13 cellular contexts compared by ENCODE assay signal in the genomic region with DNA sequence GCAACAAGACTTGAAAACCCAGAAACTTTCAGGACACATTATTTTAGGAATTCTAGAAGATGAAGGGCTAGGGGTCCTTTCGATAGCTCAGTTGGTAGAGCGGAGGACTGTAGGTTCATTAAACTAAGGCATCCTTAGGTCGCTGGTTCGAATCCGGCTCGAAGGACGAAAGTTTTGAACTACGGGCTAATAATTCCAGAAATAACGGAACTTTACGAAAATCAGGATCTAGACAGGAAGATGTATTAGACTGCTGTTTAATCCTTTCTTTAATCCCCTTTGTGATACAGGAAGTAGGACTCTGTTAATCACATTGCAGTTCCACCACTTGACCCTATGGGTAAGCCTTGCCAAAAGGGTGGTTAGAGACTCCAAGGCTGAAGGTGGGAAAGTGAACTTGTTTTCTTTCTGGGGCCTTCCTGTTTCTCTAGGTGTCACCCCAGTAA. TPM values are rescaled to one million over a fixed set of nuclear protein-coding genes. Genes with fewer than 3 reads are reported as not detected.
A peak's percentile ranks its signal among the peaks of the same experiment; 100 is the strongest.
DNase-seq lines count a peak whose midpoint lies in the region; ATAC-seq, FAIRE-seq and TF ChIP-seq lines count a peak whose summit lies in the region.
"Had no signal": no experiment of that assay in that cellular context is flagged by ENCODE, and none has a peak within 500 bp of the region (broad histone marks: within the 10 kb centered on the region; RNA-seq: fewer than 3 reads in every experiment).

No MANE protein-coding gene starts in this region.

- H2AFZ ChIP-seq in GM23338 (no peak overlapping the region), endothelial cell of umbilical vein (ENCODE audit: low read depth, low read length) (no peak overlapping the region)

- no peaks in the 10 kb centered on the region for H3K9me3 ChIP-seq in Panc1 (ENCODE audit: control insufficient read depth, insufficient read depth, low read depth, low read length)
- H3K9me3 ChIP-seq in endothelial cell of umbilical vein (replicated peaks; ENCODE audit: control insufficient read depth, insufficient read depth, low read length), result no peaks in the 10 kb centered on the region
- H3K9me3 ChIP-seq in transverse colon, result peaks cover 0 to 8% of the 10 kb centered on the region in 2 donors
- H3K9me3 ChIP-seq: thyroid gland had no signal

- no peak for TF ChIP-seq EP300 in transverse colon (IDR thresholded peaks at IDR 0.05; ENCODE audit: low read depth)

- no peaks in the 10 kb centered on the region; the same call in 1 of the 2 replicates for H3K9me2 ChIP-seq in GM23338 (ENCODE audit: insufficient read depth)

- CTCF ChIA-PET in Panc1 (lab: Charles Lee), result no interaction called here
- CTCF ChIA-PET in endothelial cell of umbilical vein (lab: Charles Lee), result interaction anchor here (3.7 to 14.8 kb wide), 2 partner anchors 13 to 234 kb away, joined by 21 to 359 read pairs; partner anchors contain the start of gene ABT1

- no peaks in the 10 kb centered on the region for H3F3A ChIP-seq in GM23338 (replicated peaks; ENCODE audit: low read depth)

- in situ Hi-C loops in Panc1 (cut with HindIII; ENCODE audit: low pct_unique_long_range_greater_than_20kb, low sequenced_read_pairs), result no loop called here
- in situ Hi-C loops in transverse colon (cut with MboI; ENCODE audit: low pct_ligation_motif_present in 1 of 4, low pct_unique_long_range_greater_than_20kb in 1 of 4, low sequenced_read_pairs in 3 of 4), result loop anchor here in 3 of 4 donors (10.0 to 25.0 kb wide), 3 partner anchors 231 to 1287 kb away; a partner anchor contains a TSS

- H3K79me2 ChIP-seq in GM23338 (replicated peaks; ENCODE audit: insufficient read depth) (no peaks in the 10 kb centered on the region), endothelial cell of umbilical vein (ENCODE audit: control insufficient read depth, insufficient read depth, low read length) (no peaks in the 10 kb centered on the region)

- H3K4me2 ChIP-seq in GM23338 (peak overlapping the region; percentile 68), endothelial cell of umbilical vein (ENCODE audit: insufficient read depth, low read length) (no peak overlapping the region)

- peaks cover 11% of the 10 kb centered on the region for H3K4me1 Mint-ChIP-seq in GM23338

- BruUV-seq in Panc1 (replicated peaks; lab: Mats Ljungman, UMichigan), result no TSS peak
- no TSS peak for BruUV-seq in endothelial cell of umbilical vein (replicated peaks; lab: Mats Ljungman, UMichigan)

- WGBS in transverse colon (ENCODE audit: low coverage in 1 of 2), 2 donors, result 79 to 80% methylated on average over 8 to 10 of the region's 10 CpGs

- peak overlapping the region; percentile 70 for H3K4me3 ChIP-seq in GM23338
- peak overlapping the region; percentile 55 to 84; a peak in 3 of 4 replicates for H3K4me3 ChIP-seq in Panc1 (ENCODE audit: low read depth in 2 of 2, low read length in 2 of 2)
- H3K4me3 ChIP-seq in endothelial cell of umbilical vein (replicated peaks in 1 of 3; ENCODE audit: insufficient read depth in 1 of 3, low read depth in 1 of 3, low read length in 3 of 3), result no peak overlapping the region
- no peak overlapping the region for H3K4me3 ChIP-seq in transverse colon
- H3K4me3 ChIP-seq: thyroid gland had no signal

- H3K4me1 ChIP-seq in GM23338 (ENCODE audit: insufficient read depth) (peaks cover 7% of the 10 kb centered on the region; the same call in 1 of the 2 replicates), Panc1 (ENCODE audit: control insufficient read depth, insufficient read depth, low read length) (peaks cover 17% of the 10 kb centered on the region), endothelial cell of umbilical vein (ENCODE audit: control insufficient read depth, extremely low read depth, insufficient read depth, low read length) (peaks cover 10% of the 10 kb centered on the region), transverse colon (peaks cover 0 to 19% (median 9%) of the 10 kb centered on the region in 4 donors)
- H3K4me1 ChIP-seq: thyroid gland had no signal

- dilution Hi-C loops in endothelial cell of umbilical vein (cut with MboI; ENCODE audit: extremely low pct_ligation_motif_present, low sequenced_read_pairs), result no loop called here

- H3K27me3 Mint-ChIP-seq in GM23338 (ENCODE audit: insufficient read depth, low read depth, poor library complexity), result peaks cover 35% of the 10 kb centered on the region

- no peak overlapping the region for H3K9ac ChIP-seq in endothelial cell of umbilical vein (replicated peaks; ENCODE audit: extremely low read depth, insufficient read depth, low read length)

- intact Hi-C loops in Panc1 (cut with micrococcal nuclease; ENCODE audit: unreplicated experiment), result loop anchor here (10.0 kb wide), 1 partner anchor 659 kb away; no protein-coding TSS in a partner anchor
- intact Hi-C loops in endothelial cell of umbilical vein (cut with micrococcal nuclease), result loop anchor here (10.0 kb wide), 1 partner anchor 899 kb away; the partner anchor contains the start of gene ZNF184
- intact Hi-C loops in transverse colon (cut with DNase I; ENCODE audit: low total_unique reads), result no loop called here

- peak; percentile 29 for ATAC-seq in GM23338
- ATAC-seq in Panc1, result peak; percentile 61
- ATAC-seq: sciatic nerve had no signal

- FAIRE-seq in endothelial cell of umbilical vein (lab: Jason Lieb, UNC), result peak; percentile 57

- peak overlapping the region; percentile 93 for H3K4me3 Mint-ChIP-seq in GM23338

- TF ChIP-seq POLR2A in endothelial cell of umbilical vein (IDR thresholded peaks at IDR 0.05; ENCODE audit: low read depth, low read length) (no peak), transverse colon (IDR thresholded peaks at IDR 0.05) (no peak)

- DNase-seq in A172 (ENCODE audit: low spot score) (peak; percentile 58), GM23338 (ENCODE audit: low spot score) (peak; percentile 74), Panc1 (ENCODE audit: low read depth, low spot score) (peak; percentile 91), endothelial cell of umbilical vein (ENCODE audit: low read depth, low spot score) (peak; percentile 9), NCI-H510A (lab: John Stamatoyannopoulos, UW) (no peak), AG08395 (ENCODE audit: low spot score) (no peak), transverse colon (no peak), SKM-1 treated with dmso at 0.1 percent for 144 hours (lab: John Stamatoyannopoulos, UW; ENCODE audit: unreplicated experiment) (no peak)
- DNase-seq: activated T-cell treated with anti-CD3 and anti-CD28 coated beads for 4 hours, NCI-H187 treated with DMSO at 0.1 percent for 48 hours, thyroid gland had no signal

- H3K9me1 ChIP-seq in endothelial cell of umbilical vein (replicated peaks; ENCODE audit: control insufficient read depth, extremely low read depth, insufficient read depth, low read length), result no peaks in the 10 kb centered on the region

- TF ChIP-seq CTCF in GM23338 (conservative IDR thresholded peaks at IDR 0.05; ENCODE audit: low read depth in 2 of 2), result no peak
- no peak for TF ChIP-seq CTCF in Panc1 (IDR thresholded peaks at IDR 0.05)
- TF ChIP-seq CTCF in endothelial cell of umbilical vein (IDR thresholded peaks at IDR 0.05; ENCODE audit: extremely low read depth in 1 of 2, insufficient read depth in 1 of 2, low read depth in 1 of 2, low read length in 2 of 2), result no peak
- no peak for TF ChIP-seq CTCF in transverse colon (IDR thresholded peaks at IDR 0.05)

- H3K27ac ChIP-seq in GM23338 (ENCODE audit: low read depth) (no peak overlapping the region), Panc1 (ENCODE audit: low read length) (no peak overlapping the region), endothelial cell of umbilical vein (ENCODE audit: insufficient read depth, low read depth, low read length) (no peak overlapping the region), transverse colon (no peak overlapping the region)
- H3K27ac ChIP-seq: thyroid gland, VCaP had no signal

- peaks cover 19% of the 10 kb centered on the region; the same call in 2 of the 3 replicates for H3K9me3 Mint-ChIP-seq in GM23338

- H3K27me3 ChIP-seq in GM23338 (ENCODE audit: insufficient read depth), result no peaks in the 10 kb centered on the region
- no peaks in the 10 kb centered on the region for H3K27me3 ChIP-seq in Panc1 (ENCODE audit: control insufficient read depth, insufficient read depth, low read length)
- H3K27me3 ChIP-seq in endothelial cell of umbilical vein (ENCODE audit: control insufficient read depth in 2 of 2, insufficient read depth in 2 of 2, low read length in 2 of 2), result peaks cover 3 to 5% of the 10 kb centered on the region in 2 experiments
- peaks cover 43% of the 10 kb centered on the region for H3K27me3 ChIP-seq in transverse colon

- peaks cover 3% of the 10 kb centered on the region; the same call in 1 of the 3 replicates for H3K36me3 Mint-ChIP-seq in GM23338 (ENCODE audit: low read depth)

- no peak overlapping the region for H3K27ac Mint-ChIP-seq in GM23338

- H3K36me3 ChIP-seq in GM23338 (ENCODE audit: insufficient read depth) (no peaks in the 10 kb centered on the region), Panc1 (ENCODE audit: control insufficient read depth, insufficient read depth, low read length) (no peaks in the 10 kb centered on the region), endothelial cell of umbilical vein (ENCODE audit: control insufficient read depth in 2 of 2, extremely low read depth in 1 of 2, insufficient read depth in 2 of 2, low read length in 2 of 2) (no peaks in the 10 kb centered on the region), transverse colon (no peaks in the 10 kb centered on the region)
- H3K36me3 ChIP-seq: thyroid gland had no signal

- no peaks in the 10 kb centered on the region for H4K20me1 ChIP-seq in GM23338 (replicated peaks; ENCODE audit: insufficient read depth)
- H4K20me1 ChIP-seq in endothelial cell of umbilical vein (replicated peaks; ENCODE audit: control insufficient read depth, extremely low read depth, insufficient read depth, low read length), result no peaks in the 10 kb centered on the region

- POLR2A ChIA-PET in Panc1 (lab: Charles Lee), result interaction anchor here (0.5 to 2.0 kb wide), 2 partner anchors 15 to 20 kb away, joined by 3 to 10 read pairs; no protein-coding TSS in a partner anchor
- POLR2A ChIA-PET in endothelial cell of umbilical vein (lab: Charles Lee), result no interaction called here

RNA-seq across cellular contexts. Expression of gene ABT1, which starts 21.2 kb away (rescaled TPM):
- 18.9 and 20.4 TPM in 2 replicates for total RNA-seq in A172 (2014; rRNA removed; shearing (Covaris generic))
- 25.7 and 28.9 TPM in 2 replicates for total RNA-seq in GM23338 (2014; rRNA removed; shearing (Covaris generic))
- 28.5 and 29.1 TPM in 2 replicates for polyA plus RNA-seq in GM23338 (2016; fragmentation: Nextera tagmentation; extraction: Ambion mirVana)
- total RNA-seq in Panc1 (2021; ENCODE audit: unreplicated experiment), result 18.0 TPM
- polyA plus RNA-seq in Panc1 (2012; ENCODE audit: insufficient read length), result 15.2 TPM
- 18.5 and 20.1 TPM in 2 replicates for total RNA-seq in endothelial cell of umbilical vein
- polyA plus RNA-seq in endothelial cell of umbilical vein, result 22.2 and 25.8 TPM in 2 replicates
- polyA plus RNA-seq in endothelial cell of umbilical vein (2011; cell fraction: cytosol; rRNA removed), result 15.3 and 19.2 TPM in 2 replicates
- polyA plus RNA-seq in endothelial cell of umbilical vein (2011; cell fraction: nucleus; rRNA removed), result 10.7 and 11.0 TPM in 2 replicates
- polyA plus RNA-seq in endothelial cell of umbilical vein (2012), result 12.0 and 13.5 TPM in 2 replicates
- polyA minus RNA-seq in endothelial cell of umbilical vein, result 17.7 and 18.1 TPM in 2 replicates
- polyA minus RNA-seq in endothelial cell of umbilical vein (2011; cell fraction: cytosol; rRNA and poly(A)+ RNA removed), result 10.7 TPM
- polyA minus RNA-seq in endothelial cell of umbilical vein (2011; cell fraction: nucleus; rRNA and poly(A)+ RNA removed), result 14.0 and 15.7 TPM in 2 replicates
- 10 to 100 TPM in 3 of 4 donors, 1 to 10 TPM in 1; 5.6 to 16.5 (median 12.4) TPM for total RNA-seq in transverse colon

RNA-seq across cellular contexts. Expression of gene HMGN4, which starts 37.4 kb away (rescaled TPM):
- total RNA-seq in A172 (2014; rRNA removed; shearing (Covaris generic)), result 101 and 106 TPM in 2 replicates
- total RNA-seq in GM23338 (2014; rRNA removed; shearing (Covaris generic)), result 76.5 and 91.4 TPM in 2 replicates
- polyA plus RNA-seq in GM23338 (2016; fragmentation: Nextera tagmentation; extraction: Ambion mirVana) (26.2 and 35.3 TPM in 2 replicates), endothelial cell of umbilical vein (12.3 and 13.1 TPM in 2 replicates)
- total RNA-seq in Panc1 (2021; ENCODE audit: unreplicated experiment) (60.5 TPM), endothelial cell of umbilical vein (33.7 and 36.9 TPM in 2 replicates), transverse colon (10 to 100 TPM; 20.3 to 69.6 (median 62.8) TPM)
- 67.7 TPM for polyA plus RNA-seq in Panc1 (2012; ENCODE audit: insufficient read length)
- polyA plus RNA-seq in endothelial cell of umbilical vein (2011; cell fraction: cytosol; rRNA removed), result 25.9 and 32.8 TPM in 2 replicates
- polyA plus RNA-seq in endothelial cell of umbilical vein (2011; cell fraction: nucleus; rRNA removed), result 14.0 and 17.9 TPM in 2 replicates
- polyA plus RNA-seq in endothelial cell of umbilical vein (2012), result 28.5 and 43.6 TPM in 2 replicates
- polyA minus RNA-seq in endothelial cell of umbilical vein, result 17.4 and 18.0 TPM in 2 replicates
- 15.0 TPM for polyA minus RNA-seq in endothelial cell of umbilical vein (2011; cell fraction: cytosol; rRNA and poly(A)+ RNA removed)
- 3.8 and 7.7 TPM in 2 replicates for polyA minus RNA-seq in endothelial cell of umbilical vein (2011; cell fraction: nucleus; rRNA and poly(A)+ RNA removed)

Comparison
In these comparisons a context has a peak if more than half of its experiments do, and no peak if none do; other contexts are left out.
1. DNase-seq: peak in A172 (single experiment), GM23338 (single experiment), Panc1 (single experiment) and endothelial cell of umbilical vein (single experiment); none in NCI-H510A (single experiment), AG08395 (single experiment), transverse colon (single experiment) and SKM-1 treated with dmso at 0.1 percent for 144 hours (single experiment).
2. H3K4me3 ChIP-seq: peak in GM23338 (single experiment) and Panc1 (2 of 2); none in endothelial cell of umbilical vein (0 of 3) and transverse colon (0 of 4).